Comparison of ENCODE assay signal across 12 cellular contexts in the genomic region with DNA sequence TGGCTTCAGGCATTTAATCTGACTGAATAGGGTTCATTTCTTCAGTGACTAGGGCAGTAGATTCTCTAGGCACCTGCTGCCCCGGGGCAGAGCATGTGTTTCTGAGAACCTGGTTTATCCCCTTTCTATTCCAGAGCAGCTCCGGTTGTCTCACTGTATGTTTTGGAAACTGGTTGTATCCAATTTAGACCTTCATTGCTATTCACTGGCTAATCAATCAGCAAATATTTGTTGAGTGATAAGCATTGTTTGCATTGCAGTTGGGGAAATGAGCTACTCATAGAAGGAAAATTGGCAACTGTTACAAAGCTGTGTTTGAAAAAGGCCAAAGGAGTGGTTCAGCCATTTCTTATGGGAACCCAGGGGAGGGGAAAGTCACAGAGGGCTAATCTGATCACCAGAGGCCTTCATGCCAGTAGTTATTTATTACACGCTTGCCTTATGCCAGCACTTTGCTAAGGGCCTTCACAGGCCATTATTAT. TPM values are rescaled to one million over a fixed set of nuclear protein-coding genes. Genes with fewer than 3 reads are reported as not detected.
A peak's percentile ranks its signal among the peaks of the same experiment; 100 is the strongest.
DNase-seq lines count a peak whose midpoint lies in the region; ATAC-seq, FAIRE-seq and TF ChIP-seq lines count a peak whose summit lies in the region.
"Had no signal": no experiment of that assay in that cellular context is flagged by ENCODE, and none has a peak within 500 bp of the region (broad histone marks: within the 10 kb centered on the region; RNA-seq: fewer than 3 reads in every experiment).

No MANE protein-coding gene starts in this region.

- H3K4me1 ChIP-seq in left ventricle myocardium inferior (peaks cover 52% of the 10 kb centered on the region), RWPE2 (ENCODE audit: insufficient read depth, poor library complexity, severe bottlenecking) (peaks cover 20% of the 10 kb centered on the region), keratinocyte (ENCODE audit: control insufficient read depth, extremely low read depth, insufficient read depth, low read length) (peaks cover 27% of the 10 kb centered on the region), BE2C (no peaks in the 10 kb centered on the region)
- H3K4me1 ChIP-seq in naive thymus-derived CD4-positive, alpha-beta T cell (ENCODE audit: control insufficient read depth in 2 of 2, insufficient read depth in 2 of 2, low read length in 2 of 2): peaks cover 7 to 20% of the 10 kb centered on the region in 2 donors

- CTCF ChIA-PET in naive thymus-derived CD4-positive, alpha-beta T cell (lab: Charles Lee): interaction anchor here (0.5 to 1.4 kb wide), 3 partner anchors 11 to 36 kb away, joined by 3 to 5 read pairs (median 5); no protein-coding TSS in a partner anchor

- dilution Hi-C loops in keratinocyte (cut with MboI; ENCODE audit: extremely low pct_ligation_motif_present, low sequenced_read_pairs): no loop called here

- H3K9me1 ChIP-seq in keratinocyte (ENCODE audit: control insufficient read depth, extremely low read depth, insufficient read depth, low read length): peaks cover 9% of the 10 kb centered on the region

- H3K27me3 Mint-ChIP-seq in naive thymus-derived CD4-positive, alpha-beta T cell: no peaks in the 10 kb centered on the region

- H3K79me2 ChIP-seq in keratinocyte (ENCODE audit: control insufficient read depth, insufficient read depth, low read length): peaks cover 51% of the 10 kb centered on the region

- ATAC-seq in left cardiac atrium (no peak), RWPE2 (ENCODE audit: low read depth) (no peak)
- ATAC-seq in activated CD4-positive, CD25-positive, alpha-beta regulatory T cell treated with anti-CD3 and anti-CD28 coated beads, Interleukin-2, amount 50 U/mL, for 24 hours: no peak
- no peak for ATAC-seq in naive thymus-derived CD4-positive, alpha-beta T cell
- ATAC-seq: stimulated activated effector memory CD8-positive, alpha-beta T cell treated with anti-CD3 and anti-CD28 coated beads, Interleukin-12 subunit alpha, Interleukin-12 subunit beta, amount 100 ng/mL, for 72 hours had no signal

- peaks cover 0 to 2% (median 0%) of the 10 kb centered on the region in 11 donors for H3K9me3 Mint-ChIP-seq in naive thymus-derived CD4-positive, alpha-beta T cell
- H3K9me3 Mint-ChIP-seq: stimulated activated effector memory CD8-positive, alpha-beta T cell treated with anti-CD3 and anti-CD28 coated beads, Interleukin-12 subunit alpha, Interleukin-12 subunit beta, amount 100 ng/mL, for 72 hours had no signal

- H3K36me3 Mint-ChIP-seq in naive thymus-derived CD4-positive, alpha-beta T cell: peaks cover 0 to 5% (median 0%) of the 10 kb centered on the region in 5 donors

- no peaks in the 10 kb centered on the region for H3K9me3 ChIP-seq in left ventricle myocardium inferior (replicated peaks)
- H3K9me3 ChIP-seq in RWPE2 (ENCODE audit: severe bottlenecking): no peaks in the 10 kb centered on the region
- no peaks in the 10 kb centered on the region for H3K9me3 ChIP-seq in keratinocyte (ENCODE audit: control insufficient read depth, low read depth, low read length)
- H3K9me3 ChIP-seq in BE2C: no peaks in the 10 kb centered on the region
- H3K9me3 ChIP-seq in naive thymus-derived CD4-positive, alpha-beta T cell (ENCODE audit: control insufficient read depth in 2 of 3, low read length in 3 of 3): no peaks in the 10 kb centered on the region

- peaks cover 29 to 50% (median 42%) of the 10 kb centered on the region in 7 donors for H3K4me1 Mint-ChIP-seq in naive thymus-derived CD4-positive, alpha-beta T cell

- POLR2A ChIA-PET in naive thymus-derived CD4-positive, alpha-beta T cell (lab: Charles Lee): interaction anchor here (0.7 kb wide), 1 partner anchor 66 kb away, joined by 3 read pairs; no protein-coding TSS in a partner anchor

- H3K4me3 ChIP-seq in left ventricle myocardium inferior (peak overlapping the region; percentile 100), RWPE2 (ENCODE audit: severe bottlenecking) (no peak overlapping the region), keratinocyte (ENCODE audit: control insufficient read depth in 2 of 3, extremely low read depth in 1 of 3, insufficient read depth in 2 of 3, low read depth in 1 of 3, low read length in 3 of 3) (no peak overlapping the region), BE2C (ENCODE audit: low read depth, low read length) (no peak overlapping the region)
- H3K4me3 ChIP-seq in naive thymus-derived CD4-positive, alpha-beta T cell (ENCODE audit: low read length): no peak overlapping the region

- H3K4me2 ChIP-seq in keratinocyte (ENCODE audit: control insufficient read depth, extremely low read depth, insufficient read depth, low read depth, low read length): peak overlapping the region; percentile 88

- peak overlapping the region in 2 of 9 donors; percentile 7 to 65 for H3K27ac Mint-ChIP-seq in naive thymus-derived CD4-positive, alpha-beta T cell
- H3K27ac Mint-ChIP-seq: stimulated activated effector memory CD8-positive, alpha-beta T cell treated with anti-CD3 and anti-CD28 coated beads, Interleukin-12 subunit alpha, Interleukin-12 subunit beta, amount 100 ng/mL, for 72 hours had no signal

- H3K36me3 ChIP-seq in left ventricle myocardium inferior (no peaks in the 10 kb centered on the region), RWPE2 (ENCODE audit: low read depth) (peaks cover 17% of the 10 kb centered on the region), keratinocyte (ENCODE audit: control insufficient read depth in 2 of 2, extremely low read depth in 1 of 2, insufficient read depth in 2 of 2, low read length in 2 of 2) (peaks cover 4 to 6% of the 10 kb centered on the region in 2 experiments), BE2C (no peaks in the 10 kb centered on the region)
- H3K36me3 ChIP-seq in naive thymus-derived CD4-positive, alpha-beta T cell (ENCODE audit: control insufficient read depth in 2 of 3, insufficient read depth in 3 of 3, low read length in 3 of 3): peaks cover 0 to 3% (median 0%) of the 10 kb centered on the region in 3 experiments

- H3K9ac ChIP-seq in keratinocyte (ENCODE audit: control insufficient read depth, extremely low read depth, insufficient read depth, low read length): no peak overlapping the region

- no peak for FAIRE-seq in keratinocyte (lab: Jason Lieb, UNC)
- FAIRE-seq: colon, GM12891 had no signal

- TF ChIP-seq CTCF in left ventricle myocardium inferior (IDR thresholded peaks at IDR 0.05; ENCODE audit: borderline replicate concordance) (no peak), RWPE2 (IDR thresholded peaks at IDR 0.05; ENCODE audit: poor library complexity, severe bottlenecking) (no peak), keratinocyte (optimal IDR thresholded peaks at IDR 0.05 in 1 of 3, IDR thresholded peaks at IDR 0.05 in 1 of 3, conservative IDR thresholded peaks at IDR 0.05 in 1 of 3; ENCODE audit: extremely low read depth in 1 of 3, insufficient read depth in 2 of 3, low read length in 3 of 3) (no peak), BE2C (IDR thresholded peaks at IDR 0.05; ENCODE audit: low read depth, low read length) (no peak)

- intact Hi-C loops in left ventricle myocardium inferior (cut with micrococcal nuclease): no loop called here
- intact Hi-C loops in left cardiac atrium (cut with DNase I): no loop called here
- intact Hi-C loops in naive thymus-derived CD4-positive, alpha-beta T cell (cut with micrococcal nuclease): loop anchor here (2.0 to 10.0 kb wide), 8 partner anchors 21 to 1867 kb away; partner anchors contain the start of genes AXDND1 (in 2 of the 2), FAM20B (in 1 of the 2), RALGPS2 (in 1 of the 2) and SOAT1 (in 1 of the 2)

- DNase-seq in left ventricle myocardium inferior: no peak
- DNase-seq in left cardiac atrium: no peak
- no peak for DNase-seq in RWPE2 (ENCODE audit: low spot score)
- DNase-seq in keratinocyte (ENCODE audit: low read depth, low spot score): no peak
- DNase-seq in HCEC 1CT: no peak
- DNase-seq in BE2C: no peak
- no peak for DNase-seq in naive thymus-derived CD4-positive, alpha-beta T cell
- DNase-seq: C1 segment of cervical spinal cord had no signal

- H3K27ac ChIP-seq in left ventricle myocardium inferior (replicated peaks): peak overlapping the region; percentile 6
- peak overlapping the region; percentile 85 for H3K27ac ChIP-seq in RWPE2 (ENCODE audit: poor library complexity, severe bottlenecking)
- no peak overlapping the region for H3K27ac ChIP-seq in keratinocyte (ENCODE audit: control insufficient read depth, insufficient read depth, low read length)
- H3K27ac ChIP-seq in naive thymus-derived CD4-positive, alpha-beta T cell (ENCODE audit: low read depth, low read length): no peak overlapping the region

- peaks cover 3% of the 10 kb centered on the region for H4K20me1 ChIP-seq in keratinocyte (ENCODE audit: control insufficient read depth, extremely low read depth, insufficient read depth, low read length)

- H3K4me3 Mint-ChIP-seq in naive thymus-derived CD4-positive, alpha-beta T cell: no peak overlapping the region
- H3K4me3 Mint-ChIP-seq: stimulated activated effector memory CD8-positive, alpha-beta T cell treated with anti-CD3 and anti-CD28 coated beads, Interleukin-12 subunit alpha, Interleukin-12 subunit beta, amount 100 ng/mL, for 72 hours had no signal

- no peak overlapping the region for H2AFZ ChIP-seq in keratinocyte (ENCODE audit: control insufficient read depth, low read length)

- H3K27me3 ChIP-seq in left ventricle myocardium inferior (ENCODE audit: low read depth) (no peaks in the 10 kb centered on the region), RWPE2 (ENCODE audit: insufficient read depth, poor library complexity, severe bottlenecking) (no peaks in the 10 kb centered on the region), keratinocyte (ENCODE audit: control insufficient read depth, extremely low read depth, insufficient read depth, low read length) (no peaks in the 10 kb centered on the region), BE2C (no peaks in the 10 kb centered on the region)
- no peaks in the 10 kb centered on the region for H3K27me3 ChIP-seq in naive thymus-derived CD4-positive, alpha-beta T cell (ENCODE audit: control insufficient read depth in 2 of 2, insufficient read depth in 2 of 2, low read length in 2 of 2)

RNA-seq across cellular contexts. Expression of gene QSOX1, which starts 2.9 kb away (rescaled TPM):
- 102 TPM for total RNA-seq in left ventricle myocardium inferior
- total RNA-seq in left cardiac atrium: 100 to 1,000 TPM; 226 to 328 TPM
- polyA plus RNA-seq in keratinocyte: 57.6 to 87.5 TPM (median 59.0 TPM) in 3 replicates
- 20.2 TPM for polyA plus RNA-seq in keratinocyte (2011; ENCODE audit: low read depth)
- polyA plus RNA-seq in keratinocyte (2011; cell fraction: cytosol; rRNA removed): 21.1 and 28.7 TPM in 2 replicates
- polyA plus RNA-seq in keratinocyte (2011; cell fraction: nucleus; rRNA removed): 196 and 205 TPM in 2 replicates
- polyA plus RNA-seq in keratinocyte (2012; ENCODE audit: low replicate concordance): 80.6 and 92.1 TPM in 2 replicates
- polyA minus RNA-seq in keratinocyte: 60.9 to 96.0 TPM (median 64.2 TPM) in 3 replicates
- polyA minus RNA-seq in keratinocyte (2011; cell fraction: cytosol; rRNA and poly(A)+ RNA removed): 70.4 TPM
- 124 and 168 TPM in 2 replicates for polyA minus RNA-seq in keratinocyte (2011; cell fraction: nucleus; rRNA and poly(A)+ RNA removed)
- polyA plus RNA-seq in BE2C (2012; ENCODE audit: insufficient read depth, insufficient read length, low read depth): 151 TPM
- total RNA-seq in naive thymus-derived CD4-positive, alpha-beta T cell: 10 to 100 TPM; 22.1 to 55.6 (median 25.6) TPM
- polyA plus RNA-seq in naive thymus-derived CD4-positive, alpha-beta T cell: 10 to 100 TPM in 1 of 2 donors, 1 to 10 TPM in 1; 9.3 to 11.7 TPM

Comparison
In these comparisons a context has a peak if more than half of its experiments do, and no peak if none do; other contexts are left out.
1. H3K27ac ChIP-seq: peak in left ventricle myocardium inferior (single experiment) and RWPE2 (single experiment); none in keratinocyte (single experiment) and naive thymus-derived CD4-positive, alpha-beta T cell (single experiment).
2. intact Hi-C loops: an anchor here in naive thymus-derived CD4-positive, alpha-beta T cell (2.0 to 10.0 kb wide); none called in left ventricle myocardium inferior and left cardiac atrium.